In genomic region chr2:237118025-237118424, GRCh38 we compare ENCODE assay signal across 15 cellular contexts. TPM values are rescaled to one million over a fixed set of nuclear protein-coding genes. Genes with fewer than 3 reads are reported as not detected.
DNase-seq lines count a peak whose midpoint lies in the region; ATAC-seq, FAIRE-seq and TF ChIP-seq lines count a peak whose summit lies in the region.
"Had no signal": no experiment of that assay in that cellular context is flagged by ENCODE, and none has a peak within 500 bp of the region (broad histone marks: within the 10 kb centered on the region; RNA-seq: fewer than 3 reads in every experiment).

No MANE protein-coding gene starts in this region.

- H2AFZ ChIP-seq in HepG2 (ENCODE audit: low read length) (no peak overlapping the region), PC-3 (ENCODE audit: low read length) (no peak overlapping the region), fibroblast of lung (ENCODE audit: low read length) (no peak overlapping the region), Karpas-422 (ENCODE audit: low read length) (no peak overlapping the region)

- no peak overlapping the region for H3K4me3 ChIP-seq in HepG2 (replicated peaks in 1 of 3; ENCODE audit: insufficient read depth in 1 of 3, low read depth in 2 of 3, low read length in 3 of 3)
- H3K4me3 ChIP-seq in right lobe of liver, result no peak overlapping the region
- no peak overlapping the region for H3K4me3 ChIP-seq in PC-3 (ENCODE audit: low read length)
- H3K4me3 ChIP-seq in fibroblast of lung (replicated peaks in 1 of 4; ENCODE audit: control extremely low read depth in 1 of 4, insufficient read depth in 1 of 4, low read depth in 3 of 4, low read length in 4 of 4), result no peak overlapping the region
- H3K4me3 ChIP-seq in Karpas-422 (ENCODE audit: low read length), result no peak overlapping the region
- H3K4me3 ChIP-seq: coronary artery, MG63, mucosa of descending colon, ovary had no signal

- H3K9me2 ChIP-seq in PC-3 (replicated peaks; ENCODE audit: low read length), result no peaks in the 10 kb centered on the region
- no peaks in the 10 kb centered on the region for H3K9me2 ChIP-seq in Karpas-422 (replicated peaks; ENCODE audit: insufficient read depth, low read length)

- H3K27me3 Mint-ChIP-seq in activated T-helper 2 cell treated with anti-CD3 and anti-CD28 coated beads, Interferon-gamma antibody, Interleukin-2, Interleukin-4, amounts not matched to agents 10 μg/mL and 5 μg/mL and 100 μg/mL, durations not matched to agents 14 hours and 24 hours and 36 hours (ENCODE audit: low read depth), result no peaks in the 10 kb centered on the region

- TF ChIP-seq CTCF in HepG2 (CRISPR knock-in tag; IDR thresholded peaks at IDR 0.05) (no peak), right lobe of liver (IDR thresholded peaks at IDR 0.05) (no peak), PC-3 (conservative IDR thresholded peaks at IDR 0.05; ENCODE audit: low read depth, low read length) (no peak), fibroblast of lung (conservative IDR thresholded peaks at IDR 0.05 in 1 of 2, IDR thresholded peaks at IDR 0.05 in 1 of 2; ENCODE audit: low read depth in 1 of 2, low read length in 2 of 2) (no peak), GM13976 (IDR thresholded peaks at IDR 0.05; ENCODE audit: borderline replicate concordance, control extremely low read depth, extremely low read depth, insufficient read depth, missing control alignments) (no peak)

- H4K20me1 ChIP-seq in HepG2 (ENCODE audit: insufficient read depth, low read length) (no peaks in the 10 kb centered on the region), PC-3 (ENCODE audit: low read length) (no peaks in the 10 kb centered on the region), fibroblast of lung (ENCODE audit: control insufficient read depth, extremely low read depth, insufficient read depth, low read length) (no peaks in the 10 kb centered on the region), Karpas-422 (ENCODE audit: insufficient read depth, low read depth, low read length) (no peaks in the 10 kb centered on the region)

- WGBS in HepG2 (ENCODE audit: low lambda C conversion rate), result 28% methylated on average over 1 of the region's 1 CpG
- WGBS in right lobe of liver (ENCODE audit: insufficient coverage, low coverage, low lambda C conversion rate, missing lambda C conversion rate), result 50% methylated on average over 1 of the region's 1 CpG

- no peak overlapping the region for H3K27ac ChIP-seq in HepG2 (ENCODE audit: extremely low read length, insufficient read depth, low read length)
- no peak overlapping the region for H3K27ac ChIP-seq in right lobe of liver
- no peak overlapping the region for H3K27ac ChIP-seq in PC-3 (ENCODE audit: low read length)
- H3K27ac ChIP-seq in fibroblast of lung (ENCODE audit: insufficient read depth, low read length), result no peak overlapping the region
- no peak overlapping the region for H3K27ac ChIP-seq in Karpas-422 (ENCODE audit: low read length)
- H3K27ac ChIP-seq: ovary had no signal

- H3K4me2 ChIP-seq in HepG2 (ENCODE audit: low read depth, low read length) (no peak overlapping the region), PC-3 (ENCODE audit: low read length) (peak overlapping the region; percentile 20; the same call in 1 of the 2 replicates), fibroblast of lung (ENCODE audit: extremely low read depth, insufficient read depth, low read length) (no peak overlapping the region), Karpas-422 (ENCODE audit: low read depth, low read length, poor library complexity, severe bottlenecking) (no peak overlapping the region)

- intact Hi-C loops in HepG2 (cut with micrococcal nuclease; ENCODE audit: unreplicated experiment) (no loop called here), right lobe of liver (cut with DNase I) (no loop called here), PC-3 (cut with micrococcal nuclease) (no loop called here)
- intact Hi-C loops in activated T-helper 2 cell treated with anti-CD3 and anti-CD28 coated beads, Interferon-gamma antibody, Interleukin-2, Interleukin-4, amounts not matched to agents 10 μg/mL and 5 μg/mL and 100 μg/mL, durations not matched to agents 14 hours and 24 hours and 36 hours (cut with micrococcal nuclease), result no loop called here

- H3K36me3 ChIP-seq in HepG2 (replicated peaks in 1 of 2; ENCODE audit: control insufficient read depth in 1 of 2, insufficient read depth in 2 of 2, low read length in 2 of 2) (no peaks in the 10 kb centered on the region), right lobe of liver (no peaks in the 10 kb centered on the region), PC-3 (ENCODE audit: low read depth, low read length) (no peaks in the 10 kb centered on the region), fibroblast of lung (ENCODE audit: control insufficient read depth, insufficient read depth, low read length) (no peaks in the 10 kb centered on the region), Karpas-422 (ENCODE audit: insufficient read depth, low read length) (no peaks in the 10 kb centered on the region)
- H3K36me3 ChIP-seq: MG63, ovary had no signal

- H3K4me3 Mint-ChIP-seq in activated T-helper 2 cell treated with anti-CD3 and anti-CD28 coated beads, Interferon-gamma antibody, Interleukin-2, Interleukin-4, amounts not matched to agents 10 μg/mL and 5 μg/mL and 100 μg/mL, durations not matched to agents 14 hours and 24 hours and 36 hours (ENCODE audit: low read depth), result no peak overlapping the region

- H3K79me2 ChIP-seq in HepG2 (ENCODE audit: insufficient read depth, low read length) (no peaks in the 10 kb centered on the region), PC-3 (ENCODE audit: low read length) (no peaks in the 10 kb centered on the region), fibroblast of lung (ENCODE audit: control insufficient read depth, insufficient read depth, low read length) (no peaks in the 10 kb centered on the region), Karpas-422 (ENCODE audit: low read length) (no peaks in the 10 kb centered on the region)

- ATAC-seq in HepG2, result no peak
- ATAC-seq in right lobe of liver, result no peak
- ATAC-seq in PC-3, result peak; percentile 56
- ATAC-seq: mucosa of descending colon had no signal

- in situ Hi-C loops in HepG2 (cut with HindIII; ENCODE audit: extremely low pct_ligation_motif_present, low pct_unique_long_range_greater_than_20kb) (no loop called here), GM13976 (cut with MboI; ENCODE audit: low sequenced_read_pairs, unreplicated experiment) (no loop called here)

- H3K9me3 ChIP-seq in HepG2 (ENCODE audit: low read length) (no peaks in the 10 kb centered on the region), right lobe of liver (no peaks in the 10 kb centered on the region), PC-3 (ENCODE audit: low read length) (no peaks in the 10 kb centered on the region), fibroblast of lung (ENCODE audit: control insufficient read depth, insufficient read depth, low read depth, low read length) (no peaks in the 10 kb centered on the region), Karpas-422 (ENCODE audit: low read length) (no peaks in the 10 kb centered on the region)
- H3K9me3 ChIP-seq: MG63, mucosa of descending colon, ovary had no signal

- no peak overlapping the region for H3K27ac Mint-ChIP-seq in activated T-helper 2 cell treated with anti-CD3 and anti-CD28 coated beads, Interferon-gamma antibody, Interleukin-2, Interleukin-4, amounts not matched to agents 10 μg/mL and 5 μg/mL and 100 μg/mL, durations not matched to agents 14 hours and 24 hours and 36 hours

- DNase-seq in HepG2 (ENCODE audit: low spot score), result no peak
- no peak for DNase-seq in right lobe of liver
- peak; percentile 63 for DNase-seq in PC-3
- peak; percentile 51 to 64 for DNase-seq in fibroblast of lung (ENCODE audit: low read depth in 2 of 2)
- no peak for DNase-seq in Karpas-422
- DNase-seq in effector CD8-positive, alpha-beta T cell (lab: John Stamatoyannopoulos, UW), result no peak
- no peak for DNase-seq in GM13976 (ENCODE audit: low spot score)
- no peak for DNase-seq in activated T-helper 2 cell treated with anti-CD3 and anti-CD28 coated beads, Interferon-gamma antibody, Interleukin-2, Interleukin-4, amounts not matched to agents 10 μg/mL and 5 μg/mL and 100 μg/mL, durations not matched to agents 14 hours and 24 hours and 36 hours (ENCODE audit: low spot score)
- DNase-seq: DMS 273 treated with DMSO at 0.1 percent for 48 hours, MG63, mucosa of descending colon, NCI-H446 treated with DMSO at 0.1 percent for 48 hours, ovary, T-helper 1 cell had no signal

- H3F3A ChIP-seq in PC-3 (ENCODE audit: low read length, unreplicated experiment), result no peaks in the 10 kb centered on the region

- H3K4me1 ChIP-seq in HepG2 (ENCODE audit: insufficient read depth, low read length) (no peaks in the 10 kb centered on the region), right lobe of liver (no peaks in the 10 kb centered on the region), PC-3 (ENCODE audit: insufficient read depth, low read length) (peaks cover 18% of the 10 kb centered on the region), fibroblast of lung (ENCODE audit: control insufficient read depth, extremely low read depth, insufficient read depth, low read length) (peaks cover 7% of the 10 kb centered on the region), Karpas-422 (ENCODE audit: low read length) (no peaks in the 10 kb centered on the region)

- POLR2A ChIA-PET in HepG2 (lab: Yijun Ruan, JAX), result no interaction called here
- POLR2A ChIA-PET in PC-3 (lab: Charles Lee; ENCODE audit: unreplicated experiment), result no interaction called here

- no peaks in the 10 kb centered on the region for H3K9me3 Mint-ChIP-seq in activated T-helper 2 cell treated with anti-CD3 and anti-CD28 coated beads, Interferon-gamma antibody, Interleukin-2, Interleukin-4, amounts not matched to agents 10 μg/mL and 5 μg/mL and 100 μg/mL, durations not matched to agents 14 hours and 24 hours and 36 hours

- H3K27me3 ChIP-seq in HepG2 (ENCODE audit: control insufficient read depth in 1 of 2, insufficient read depth in 2 of 2, low read length in 2 of 2), result no peaks in the 10 kb centered on the region
- no peaks in the 10 kb centered on the region for H3K27me3 ChIP-seq in right lobe of liver
- H3K27me3 ChIP-seq in PC-3 (ENCODE audit: low read length), result no peaks in the 10 kb centered on the region
- no peaks in the 10 kb centered on the region for H3K27me3 ChIP-seq in fibroblast of lung (ENCODE audit: control insufficient read depth, insufficient read depth, low read length)
- H3K27me3 ChIP-seq in Karpas-422 (ENCODE audit: low read length), result no peaks in the 10 kb centered on the region
- H3K27me3 ChIP-seq: MG63, ovary had no signal

- CTCF ChIA-PET in HepG2 (lab: Yijun Ruan, JAX; ENCODE audit: low intra/inter-chr PET ratio, low total read pairs), result no interaction called here
- CTCF ChIA-PET in PC-3 (lab: Charles Lee), result interaction anchor here (1.0 kb wide), 1 partner anchor 454 kb away, joined by 3 read pairs; no protein-coding TSS in a partner anchor

- no TSS peak for BruUV-seq in HepG2 (replicated peaks; lab: Mats Ljungman, UMichigan)
- no TSS peak for BruUV-seq in PC-3 (replicated peaks; lab: Mats Ljungman, UMichigan)

- H3K9ac ChIP-seq in HepG2 (ENCODE audit: insufficient read depth, low read depth, low read length) (no peak overlapping the region), PC-3 (ENCODE audit: low read length) (no peak overlapping the region), fibroblast of lung (ENCODE audit: insufficient read depth, low read length) (no peak overlapping the region), Karpas-422 (ENCODE audit: low read length) (no peak overlapping the region)

- TF ChIP-seq EP300 in HepG2 (IDR thresholded peaks at IDR 0.05; ENCODE audit: low read depth in 2 of 2, low read length in 2 of 2), result no peak
- TF ChIP-seq EP300 in HepG2 (CRISPR knock-in tag; IDR thresholded peaks at IDR 0.05; ENCODE audit: borderline replicate concordance), result no peak

- peak; percentile 8 for FAIRE-seq in HepG2 (lab: Jason Lieb, UNC)

- H3K36me3 Mint-ChIP-seq in activated T-helper 2 cell treated with anti-CD3 and anti-CD28 coated beads, Interferon-gamma antibody, Interleukin-2, Interleukin-4, amounts not matched to agents 10 μg/mL and 5 μg/mL and 100 μg/mL, durations not matched to agents 14 hours and 24 hours and 36 hours (ENCODE audit: low read depth), result no peaks in the 10 kb centered on the region

- H3K4me1 Mint-ChIP-seq in activated T-helper 2 cell treated with anti-CD3 and anti-CD28 coated beads, Interferon-gamma antibody, Interleukin-2, Interleukin-4, amounts not matched to agents 10 μg/mL and 5 μg/mL and 100 μg/mL, durations not matched to agents 14 hours and 24 hours and 36 hours (ENCODE audit: low read depth), result peaks cover 3% of the 10 kb centered on the region

- TF ChIP-seq POLR2A in HepG2 (IDR thresholded peaks at IDR 0.05; ENCODE audit: insufficient read depth in 1 of 2, low read depth in 2 of 2, low read length in 2 of 2), result no peak
- no peak for TF ChIP-seq POLR2A in right lobe of liver (IDR thresholded peaks at IDR 0.05)

- TF ChIP-seq RAD21 in HepG2 (CRISPR knock-in tag; IDR thresholded peaks at IDR 0.05), result no peak

RNA-seq across cellular contexts. Expression of gene COPS8, which starts 32.3 kb away (rescaled TPM):
- 96.6 and 154 TPM in 2 replicates for total RNA-seq in HepG2 (2016; rRNA removed; fragmentation: Illumina TruSeq; extraction: Trizol)
- 20.8 and 24.2 TPM in 2 replicates for total RNA-seq in HepG2 (2016; cell fraction: cytosol; rRNA removed; fragmentation: Illumina TruSeq; extraction: Trizol; ENCODE audit: low read depth)
- total RNA-seq in HepG2 (2016; cell fraction: insoluble cytoplasmic fraction; rRNA removed; fragmentation: Illumina TruSeq; extraction: Trizol), result 99.8 and 164 TPM in 2 replicates
- total RNA-seq in HepG2 (2016; cell fraction: membrane; rRNA removed; fragmentation: Illumina TruSeq; extraction: Trizol), result 48.0 and 50.2 TPM in 2 replicates
- total RNA-seq in HepG2 (2016; cell fraction: nucleus; rRNA removed; fragmentation: Illumina TruSeq; extraction: Trizol), result 55.6 and 64.2 TPM in 2 replicates
- 64.8 and 86.3 TPM in 2 replicates for polyA plus RNA-seq in HepG2 (2011; rRNA removed)
- polyA plus RNA-seq in HepG2 (2011; cell fraction: cytosol; rRNA removed), result 40.8 and 66.4 TPM in 2 replicates
- 26.2 and 33.6 TPM in 2 replicates for polyA plus RNA-seq in HepG2 (2011; cell fraction: nucleus; rRNA removed)
- 31.5 and 57.8 TPM in 2 replicates for polyA plus RNA-seq in HepG2 (2012)
- 26.2 and 26.4 TPM in 2 replicates for polyA plus RNA-seq in HepG2 (2016; cell fraction: cytosol; fragmentation: Illumina TruSeq; extraction: Trizol; ENCODE audit: low read depth)
- 193 and 198 TPM in 2 replicates for polyA plus RNA-seq in HepG2 (2016; cell fraction: insoluble cytoplasmic fraction; fragmentation: Illumina TruSeq; extraction: Trizol; ENCODE audit: low read depth)
- polyA plus RNA-seq in HepG2 (2016; cell fraction: membrane; fragmentation: Illumina TruSeq; extraction: Trizol; ENCODE audit: low read depth), result 44.7 and 48.2 TPM in 2 replicates
- polyA plus RNA-seq in HepG2 (2016; cell fraction: nucleus; fragmentation: Illumina TruSeq; extraction: Trizol; ENCODE audit: insufficient read depth, low read depth), result 75.7 and 79.5 TPM in 2 replicates
- 12.8 and 16.1 TPM in 2 replicates for polyA minus RNA-seq in HepG2 (2011; rRNA and poly(A)+ RNA removed; ENCODE audit: low replicate concordance)
- 35.9 and 41.2 TPM in 2 replicates for polyA minus RNA-seq in HepG2 (2011; cell fraction: cytosol; rRNA and poly(A)+ RNA removed)
- 60.4 and 62.8 TPM in 2 replicates for polyA minus RNA-seq in HepG2 (2011; cell fraction: nucleus; rRNA and poly(A)+ RNA removed)
- total RNA-seq in right lobe of liver, result 10 to 100 TPM; 14.3 to 51.5 (median 18.0) TPM
- 109 and 111 TPM in 2 replicates for total RNA-seq in PC-3 (2014; rRNA removed)
- total RNA-seq in fibroblast of lung, result 79.6 and 82.1 TPM in 2 replicates
- 97.3 and 118 TPM in 2 replicates for polyA plus RNA-seq in fibroblast of lung
- 52.8 and 61.3 TPM in 2 replicates for polyA plus RNA-seq in fibroblast of lung (2012)
- 5.6 and 5.7 TPM in 2 replicates for polyA minus RNA-seq in fibroblast of lung (ENCODE audit: low replicate concordance)
- total RNA-seq in Karpas-422 (2014; rRNA removed; shearing (Covaris generic); ENCODE audit: low replicate concordance), result 105 and 133 TPM in 2 replicates
- total RNA-seq in activated T-helper 2 cell treated with anti-CD3 and anti-CD28 coated beads, Interferon-gamma antibody, Interleukin-2, Interleukin-4, amounts not matched to agents 10 μg/mL and 5 μg/mL and 100 μg/mL, durations not matched to agents 14 hours and 24 hours and 36 hours, result 58.8 and 63.8 TPM in 2 replicates

Comparison
In these comparisons a context has a peak if more than half of its experiments do, and no peak if none do; other contexts are left out.
1. DNase-seq: peak in PC-3 (single experiment) and fibroblast of lung (2 of 2); none in HepG2 (single experiment), right lobe of liver (0 of 3), Karpas-422 (single experiment), effector CD8-positive, alpha-beta T cell (single experiment), GM13976 (single experiment) and activated T-helper 2 cell treated with anti-CD3 and anti-CD28 coated beads, Interferon-gamma antibody, Interleukin-2, Interleukin-4, amounts not matched to agents 10 μg/mL and 5 μg/mL and 100 μg/mL, durations not matched to agents 14 hours and 24 hours and 36 hours (single experiment).